In the genomic region with DNA sequence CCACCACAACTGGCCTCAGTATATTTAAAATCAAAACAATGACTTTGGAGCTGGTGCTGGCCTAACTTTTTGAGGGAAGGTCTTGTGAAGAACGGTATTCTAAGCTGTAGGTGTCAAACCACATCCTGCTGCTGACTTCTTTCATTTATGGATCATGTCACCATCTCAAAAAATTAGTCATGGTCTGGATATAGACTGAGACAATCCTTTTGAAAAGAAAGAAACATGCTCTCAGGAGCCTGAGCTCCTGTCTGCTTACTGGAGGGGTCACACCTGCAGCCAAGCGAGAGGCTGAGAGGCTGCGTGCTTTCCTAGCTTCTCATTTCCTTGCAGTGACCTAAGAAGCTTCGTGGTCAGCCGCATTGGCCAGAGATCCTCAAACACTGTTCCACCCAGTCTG, we compare ENCODE assay signal across 9 cellular contexts. TPM values are rescaled to one million over a fixed set of nuclear protein-coding genes. Genes with fewer than 3 reads are reported as not detected.
DNase-seq lines count a peak whose midpoint lies in the region; ATAC-seq and TF ChIP-seq lines count a peak whose summit lies in the region.
"Had no signal": no experiment of that assay in that cellular context is flagged by ENCODE, and none has a peak within 500 bp of the region (broad histone marks: within the 10 kb centered on the region; RNA-seq: fewer than 3 reads in every experiment).

No MANE protein-coding gene starts in this region.

- H3K9ac ChIP-seq in smooth muscle cell (ENCODE audit: low read depth) = no peak overlapping the region

- peak overlapping the region; percentile 17 for H3K4me2 ChIP-seq in smooth muscle cell

- peak; percentile 55 for DNase-seq in activated CD4-positive, alpha-beta T cell treated with anti-CD3 and anti-CD28 coated beads, Interleukin-2, amount 10 ng/mL, durations not matched to agents 7 days and 5 days
- no peak for DNase-seq in smooth muscle cell (lab: John Stamatoyannopoulos, UW; ENCODE audit: unreplicated experiment)
- no peak for DNase-seq in ascending aorta (ENCODE audit: low spot score in 2 of 2)
- DNase-seq in WERI-Rb-1 = no peak
- DNase-seq in NCI-H1105 (lab: John Stamatoyannopoulos, UW) = no peak
- DNase-seq in NCI-H446 treated with DMSO at 0.1 percent for 48 hours (lab: John Stamatoyannopoulos, UW) = no peak

- H4K20me1 ChIP-seq in smooth muscle cell (ENCODE audit: low read depth) = peaks cover 14% of the 10 kb centered on the region

- no peaks in the 10 kb centered on the region for H3F3A ChIP-seq in smooth muscle cell (ENCODE audit: low read depth)

- POLR2A ChIA-PET in activated CD4-positive, alpha-beta T cell treated with anti-CD3 and anti-CD28 coated beads, Interleukin-2, amount 10 ng/mL, durations not matched to agents 7 days and 5 days (lab: Charles Lee) = interaction anchor here (0.5 to 0.7 kb wide), 2 partner anchors 30 to 85 kb away, joined by 3 to 6 read pairs; no protein-coding TSS in a partner anchor

- peak overlapping the region; percentile 60 for H3K27ac ChIP-seq in smooth muscle cell (ENCODE audit: low read depth)
- H3K27ac ChIP-seq in ascending aorta = no peak overlapping the region
- H3K27ac ChIP-seq in WERI-Rb-1 = no peak overlapping the region

- H3K4me3 ChIP-seq in smooth muscle cell = no peak overlapping the region
- no peak overlapping the region for H3K4me3 ChIP-seq in ascending aorta
- no peak overlapping the region for H3K4me3 ChIP-seq in WERI-Rb-1 (ENCODE audit: low read depth, low read length)

- no peaks in the 10 kb centered on the region for H3K27me3 Mint-ChIP-seq in activated CD4-positive, alpha-beta T cell treated with anti-CD3 and anti-CD28 coated beads, Interleukin-2, amount 10 ng/mL, durations not matched to agents 7 days and 5 days

- TF ChIP-seq CTCF in smooth muscle cell (IDR thresholded peaks at IDR 0.05; ENCODE audit: borderline replicate concordance, insufficient read depth, poor library complexity, severe bottlenecking) = no peak
- TF ChIP-seq CTCF in ascending aorta (IDR thresholded peaks at IDR 0.05) = no peak
- TF ChIP-seq CTCF in WERI-Rb-1 (IDR thresholded peaks at IDR 0.05; ENCODE audit: low read depth, low read length) = no peak

- H3K4me1 ChIP-seq in smooth muscle cell (ENCODE audit: low read depth) (no peaks in the 10 kb centered on the region), ascending aorta (peaks cover 0 to 8% of the 10 kb centered on the region in 2 donors)

- no peak overlapping the region for H3K4me3 Mint-ChIP-seq in activated CD4-positive, alpha-beta T cell treated with anti-CD3 and anti-CD28 coated beads, Interleukin-2, amount 10 ng/mL, durations not matched to agents 7 days and 5 days

- intact Hi-C loops in ascending aorta (cut with DNase I) = no loop called here

- no peaks in the 10 kb centered on the region for H3K36me3 ChIP-seq in smooth muscle cell (ENCODE audit: low read depth)
- H3K36me3 ChIP-seq in ascending aorta = no peaks in the 10 kb centered on the region
- H3K36me3 ChIP-seq in WERI-Rb-1 = no peaks in the 10 kb centered on the region; the same call in 1 of the 2 replicates

- H3K27me3 ChIP-seq in smooth muscle cell (ENCODE audit: low read depth) (no peaks in the 10 kb centered on the region), ascending aorta (no peaks in the 10 kb centered on the region), WERI-Rb-1 (ENCODE audit: insufficient read depth, low read depth, severe bottlenecking) (no peaks in the 10 kb centered on the region)

- CTCF ChIA-PET in activated CD4-positive, alpha-beta T cell treated with anti-CD3 and anti-CD28 coated beads, Interleukin-2, amount 10 ng/mL, durations not matched to agents 7 days and 5 days (lab: Charles Lee) = interaction anchor here (1.0 to 1.2 kb wide), 2 partner anchors 14 to 74 kb away, joined by 3 read pairs; no protein-coding TSS in a partner anchor

- ATAC-seq in GM18867 (IDR thresholded peaks at IDR 0.05; ENCODE audit: unreplicated experiment) (peak; percentile 86), HG02870 (IDR thresholded peaks at IDR 0.05; ENCODE audit: unreplicated experiment) (peak; percentile 95)
- ATAC-seq: HCT116 had no signal

- peaks cover 28% of the 10 kb centered on the region for H3K4me1 Mint-ChIP-seq in activated CD4-positive, alpha-beta T cell treated with anti-CD3 and anti-CD28 coated beads, Interleukin-2, amount 10 ng/mL, durations not matched to agents 7 days and 5 days

- 66% methylated on average over 5 of the region's 5 CpGs for WGBS in smooth muscle cell (ENCODE audit: low lambda C conversion rate)

- H3K79me2 ChIP-seq in smooth muscle cell (ENCODE audit: low read depth) = no peaks in the 10 kb centered on the region

- H2AFZ ChIP-seq in smooth muscle cell (ENCODE audit: low read depth) = no peak overlapping the region

- peaks cover 8% of the 10 kb centered on the region for H3K9me3 Mint-ChIP-seq in activated CD4-positive, alpha-beta T cell treated with anti-CD3 and anti-CD28 coated beads, Interleukin-2, amount 10 ng/mL, durations not matched to agents 7 days and 5 days

- H3K9me3 ChIP-seq in smooth muscle cell (replicated peaks; ENCODE audit: low read depth) (no peaks in the 10 kb centered on the region), ascending aorta (no peaks in the 10 kb centered on the region), WERI-Rb-1 (ENCODE audit: severe bottlenecking) (no peaks in the 10 kb centered on the region)

- H3K27ac Mint-ChIP-seq in activated CD4-positive, alpha-beta T cell treated with anti-CD3 and anti-CD28 coated beads, Interleukin-2, amount 10 ng/mL, durations not matched to agents 7 days and 5 days = peak overlapping the region; percentile 89

- H3K36me3 Mint-ChIP-seq in activated CD4-positive, alpha-beta T cell treated with anti-CD3 and anti-CD28 coated beads, Interleukin-2, amount 10 ng/mL, durations not matched to agents 7 days and 5 days (ENCODE audit: low read depth) = peaks cover 2% of the 10 kb centered on the region

RNA-seq across cellular contexts. Expression of a gene that starts 55.2 kb away (rescaled TPM):
- 1 to 10 TPM; 4.9 to 5.6 TPM for total RNA-seq in activated CD4-positive, alpha-beta T cell treated with anti-CD3 and anti-CD28 coated beads, Interleukin-2, amount 10 ng/mL, durations not matched to agents 7 days and 5 days
- 24.9 and 36.9 TPM in 2 replicates for total RNA-seq in smooth muscle cell
- 11.3 and 13.1 TPM in 2 replicates for polyA plus RNA-seq in smooth muscle cell
- total RNA-seq in ascending aorta = 3.7 TPM
